In the genomic region with DNA sequence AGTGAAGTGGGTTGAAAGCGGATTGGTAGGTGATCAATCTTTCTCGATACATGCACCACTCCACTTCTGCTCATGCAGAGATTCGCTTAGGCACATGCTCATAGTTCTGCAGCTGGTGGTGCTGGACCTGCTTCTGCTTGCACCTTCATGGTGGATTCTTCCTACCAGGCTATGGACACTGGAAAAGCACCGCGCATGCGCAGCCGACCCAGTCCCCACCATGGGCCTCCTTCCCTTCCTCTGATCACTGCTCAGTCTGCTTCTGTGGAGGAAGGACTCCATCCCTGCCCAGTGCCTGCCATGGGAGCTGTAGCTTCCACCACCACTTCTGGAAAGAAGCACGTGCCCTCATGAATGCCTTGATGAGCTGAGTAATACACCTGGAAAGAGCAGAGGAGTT, we compare ENCODE assay signal across 22 cellular contexts.
DNase-seq lines count a peak whose midpoint lies in the region; ATAC-seq and TF ChIP-seq lines count a peak whose summit lies in the region.
"Had no signal": no experiment of that assay in that cellular context is flagged by ENCODE, and none has a peak within 500 bp of the region (broad histone marks: within the 10 kb centered on the region; RNA-seq: fewer than 3 reads in every experiment).

No MANE protein-coding gene starts in this region.

- no peaks in the 10 kb centered on the region for H3K79me2 ChIP-seq in H9 (ENCODE audit: insufficient read depth, low read length)

- no peak overlapping the region for H3K4me3 Mint-ChIP-seq in H9
- H3K4me3 Mint-ChIP-seq in stimulated activated effector memory CD8-positive, alpha-beta T cell treated with anti-CD3 and anti-CD28 coated beads, Interleukin-12 subunit alpha, Interleukin-12 subunit beta, amount 100 ng/mL, for 72 hours, result no peak overlapping the region
- H3K4me3 Mint-ChIP-seq: CD14-positive monocyte; CD4-positive, alpha-beta memory T cell; CD4-positive, CD25-positive, alpha-beta regulatory T cell; CD8-positive, alpha-beta memory T cell had no signal

- no peak for TF ChIP-seq POLR2A in gastrocnemius medialis (IDR thresholded peaks at IDR 0.05)

- no peak overlapping the region for H3K56ac ChIP-seq in H9 (ENCODE audit: insufficient read length, low read depth, low read length)

- ATAC-seq in stimulated activated effector memory CD8-positive, alpha-beta T cell treated with anti-CD3 and anti-CD28 coated beads, Interleukin-12 subunit alpha, Interleukin-12 subunit beta, amount 100 ng/mL, for 72 hours, result peak; percentile 42
- ATAC-seq in upper lobe of right lung (peak; percentile 14), gastrocnemius medialis (no peak)

- no peak overlapping the region for H2BK5ac ChIP-seq in H9 (ENCODE audit: insufficient read length, low read length)

- H3K14ac ChIP-seq in H9 (ENCODE audit: insufficient read depth, low read length), result 0 out of 2 replicates have a peak overlapping the region, but pooled peaks have one; percentile 25

- H3K9me3 ChIP-seq in H9 (ENCODE audit: control insufficient read depth, low read depth, low read length) (no peaks in the 10 kb centered on the region), upper lobe of right lung (no peaks in the 10 kb centered on the region), gastrocnemius medialis (no peaks in the 10 kb centered on the region)
- H3K9me3 ChIP-seq: BE2C, BLaER1 had no signal

- DNase-seq in H9 (no peak), UCSD-AML1 (lab: John Stamatoyannopoulos, UW; ENCODE audit: unreplicated experiment) (peak; percentile 4), upper lobe of right lung (no peak), gastrocnemius medialis (no peak), kidney tubule cell (ENCODE audit: low spot score) (no peak)
- no peak for DNase-seq in stimulated activated effector memory CD8-positive, alpha-beta T cell treated with anti-CD3 and anti-CD28 coated beads, Interleukin-12 subunit alpha, Interleukin-12 subunit beta, amount 100 ng/mL, for 72 hours (ENCODE audit: low spot score in 2 of 2)
- DNase-seq in activated CD8-positive, alpha-beta memory T cell treated with anti-CD3 and anti-CD28 coated beads, Interleukin-2, amount 50 U/mL, for 48 hours, result no peak
- DNase-seq: 8988T; ACHN; BE2C; C1 segment of cervical spinal cord; CD4-positive, alpha-beta memory T cell; CD4-positive, CD25-positive, alpha-beta regulatory T cell; CD8-positive, alpha-beta memory T cell; COR-L47; DMS 273 treated with DMSO at 0.1 percent for 48 hours; DMS153; DMS53; DMS79; GF-D8 had no signal

- H4K8ac ChIP-seq in H9 (replicated peaks; ENCODE audit: insufficient read length, low read depth, low read length), result no peak overlapping the region

- in situ Hi-C loops in gastrocnemius medialis (cut with MboI; ENCODE audit: low sequenced_read_pairs in 4 of 4), result no loop called here

- no peaks in the 10 kb centered on the region for H3K36me3 ChIP-seq in upper lobe of right lung
- no peaks in the 10 kb centered on the region for H3K36me3 ChIP-seq in gastrocnemius medialis
- H3K36me3 ChIP-seq: BE2C, BLaER1 had no signal

- H3K23ac ChIP-seq in H9 (ENCODE audit: insufficient read length, low read depth, low read length), result no peak overlapping the region

- no peaks in the 10 kb centered on the region for H3K23me2 ChIP-seq in H9 (ENCODE audit: insufficient read length, low read depth, low read length, poor library complexity, severe bottlenecking)

- H2BK15ac ChIP-seq in H9 (ENCODE audit: low read depth, low read length), result no peak overlapping the region

- H3K36me3 Mint-ChIP-seq in H9 (ENCODE audit: insufficient read depth in 1 of 3, low read depth in 3 of 3), result no peaks in the 10 kb centered on the region
- no peaks in the 10 kb centered on the region for H3K36me3 Mint-ChIP-seq in stimulated activated effector memory CD8-positive, alpha-beta T cell treated with anti-CD3 and anti-CD28 coated beads, Interleukin-12 subunit alpha, Interleukin-12 subunit beta, amount 100 ng/mL, for 72 hours
- H3K36me3 Mint-ChIP-seq: CD14-positive monocyte; CD4-positive, alpha-beta memory T cell; CD4-positive, CD25-positive, alpha-beta regulatory T cell; CD8-positive, alpha-beta memory T cell had no signal

- no peak overlapping the region for H2AFZ ChIP-seq in H9 (ENCODE audit: low read length)

- no peaks in the 10 kb centered on the region for H3K79me1 ChIP-seq in H9 (ENCODE audit: insufficient read depth, low read depth, low read length, poor library complexity, severe bottlenecking)

- no peaks in the 10 kb centered on the region for H3K9me3 Mint-ChIP-seq in H9
- peaks cover 9% of the 10 kb centered on the region for H3K9me3 Mint-ChIP-seq in stimulated activated effector memory CD8-positive, alpha-beta T cell treated with anti-CD3 and anti-CD28 coated beads, Interleukin-12 subunit alpha, Interleukin-12 subunit beta, amount 100 ng/mL, for 72 hours

- H3K27ac ChIP-seq in H9 (ENCODE audit: insufficient read length, low read depth, low read length) (no peak overlapping the region), upper lobe of right lung (no peak overlapping the region), gastrocnemius medialis (no peak overlapping the region)
- H3K27ac ChIP-seq: BLaER1 had no signal

- no CpG with 5 or more reads among the region's 8 CpGs for WGBS in H9 (ENCODE audit: extremely low coverage, insufficient read length, low lambda C conversion rate)

- H4K5ac ChIP-seq in H9 (ENCODE audit: insufficient read length, low read depth, low read length), result no peak overlapping the region

- no peaks in the 10 kb centered on the region; the same call in 1 of the 2 replicates for H3K27me3 Mint-ChIP-seq in H9 (ENCODE audit: low read depth)
- H3K27me3 Mint-ChIP-seq: CD4-positive, alpha-beta memory T cell; CD4-positive, CD25-positive, alpha-beta regulatory T cell; CD8-positive, alpha-beta memory T cell had no signal

- H2BK12ac ChIP-seq in H9 (ENCODE audit: insufficient read length, low read depth, low read length), result no peak overlapping the region

- H2AK5ac ChIP-seq in H9 (ENCODE audit: insufficient read length, low read length), result no peak overlapping the region

- no peak overlapping the region for H3K27ac Mint-ChIP-seq in H9
- H3K27ac Mint-ChIP-seq in stimulated activated effector memory CD8-positive, alpha-beta T cell treated with anti-CD3 and anti-CD28 coated beads, Interleukin-12 subunit alpha, Interleukin-12 subunit beta, amount 100 ng/mL, for 72 hours, result no peak overlapping the region
- H3K27ac Mint-ChIP-seq: CD14-positive monocyte; CD4-positive, alpha-beta memory T cell; CD4-positive, CD25-positive, alpha-beta regulatory T cell had no signal

- H3K27me3 ChIP-seq in H9 (ENCODE audit: insufficient read depth, low read length), result no peaks in the 10 kb centered on the region
- H3K27me3 ChIP-seq in upper lobe of right lung, result no peaks in the 10 kb centered on the region
- H3K27me3 ChIP-seq in gastrocnemius medialis, result no peaks in the 10 kb centered on the region
- H3K27me3 ChIP-seq: BE2C, BLaER1 had no signal

- H4K91ac ChIP-seq in H9 (ENCODE audit: insufficient read length, low read depth, low read length), result no peak overlapping the region

- H4K20me1 ChIP-seq in H9 (ENCODE audit: control insufficient read depth, insufficient read depth, insufficient read length), result no peaks in the 10 kb centered on the region
- H4K20me1 ChIP-seq: BLaER1 had no signal

- H2BK120ac ChIP-seq in H9 (ENCODE audit: low read depth, low read length, poor library complexity, severe bottlenecking), result no peak overlapping the region

- no peak for TF ChIP-seq CTCF in H9 (conservative IDR thresholded peaks at IDR 0.05)
- TF ChIP-seq CTCF in upper lobe of right lung (IDR thresholded peaks at IDR 0.05), result no peak
- TF ChIP-seq CTCF in gastrocnemius medialis (IDR thresholded peaks at IDR 0.05 in 4 of 5, conservative IDR thresholded peaks at IDR 0.05 in 1 of 5), result no peak

- H3K9ac ChIP-seq in H9 (ENCODE audit: extremely low read depth, insufficient read length, low read length), result no peak overlapping the region
- H3K9ac ChIP-seq: BLaER1 had no signal

- H3K18ac ChIP-seq in H9 (ENCODE audit: insufficient read length, low read depth, low read length), result peak overlapping the region; percentile 37

- H3K4me1 Mint-ChIP-seq in H9, result 0 out of 4 replicates have a peak, but pooled peaks cover 0 to 3% of the 10 kb centered on the region in 2 experiments
- H3K4me1 Mint-ChIP-seq in stimulated activated effector memory CD8-positive, alpha-beta T cell treated with anti-CD3 and anti-CD28 coated beads, Interleukin-12 subunit alpha, Interleukin-12 subunit beta, amount 100 ng/mL, for 72 hours, result no peaks in the 10 kb centered on the region
- H3K4me1 Mint-ChIP-seq: CD14-positive monocyte; CD4-positive, alpha-beta memory T cell; CD4-positive, CD25-positive, alpha-beta regulatory T cell; CD8-positive, alpha-beta memory T cell had no signal

- H2BK20ac ChIP-seq in H9 (ENCODE audit: low read depth, low read length, poor library complexity, severe bottlenecking), result no peak overlapping the region

- H3K4me3 ChIP-seq in upper lobe of right lung, result no peak overlapping the region
- no peak overlapping the region for H3K4me3 ChIP-seq in gastrocnemius medialis
- H3K4me3 ChIP-seq: BLaER1 had no signal

- no peak overlapping the region for H3K4ac ChIP-seq in H9 (ENCODE audit: low read depth, low read length)

- intact Hi-C loops in upper lobe of right lung (cut with DNase I), result no loop called here
- intact Hi-C loops in gastrocnemius medialis (cut with DNase I; ENCODE audit: low total_unique reads), result no loop called here

- no peaks in the 10 kb centered on the region for H3K4me1 ChIP-seq in H9 (ENCODE audit: insufficient read depth, low read length)
- H3K4me1 ChIP-seq in upper lobe of right lung, result no peaks in the 10 kb centered on the region
- H3K4me1 ChIP-seq in gastrocnemius medialis, result no peaks in the 10 kb centered on the region
- H3K4me1 ChIP-seq: BE2C, BLaER1 had no signal

- no peak overlapping the region for H3T11ph ChIP-seq in H9 (ENCODE audit: low read length)

- H3K4me2 ChIP-seq in H9 (ENCODE audit: insufficient read depth, insufficient read length, low read length), result no peak overlapping the region
- H3K4me2 ChIP-seq: BLaER1 had no signal

Comparison
In these comparisons a context has a peak if more than half of its experiments do, and no peak if none do; other contexts are left out.
1. ATAC-seq: peak in stimulated activated effector memory CD8-positive, alpha-beta T cell treated with anti-CD3 and anti-CD28 coated beads, Interleukin-12 subunit alpha, Interleukin-12 subunit beta, amount 100 ng/mL, for 72 hours (single experiment) and upper lobe of right lung (single experiment); none in gastrocnemius medialis (0 of 2).